1 cellular context compared by ENCODE assay signal in genomic region chr12:4991373-4991772, GRCh38.
TF ChIP-seq lines count a peak whose summit lies in the region.

No MANE protein-coding gene starts in this region.

TF ChIP-seq in HepG2, 621 proteins besides CTCF, POLR2A, EP300 and RAD21:
- TF ChIP-seq ZBTB4 (CRISPR knock-in tag; IDR thresholded peaks at IDR 0.05; ENCODE audit: borderline replicate concordance) (no peak), USF2 (IDR thresholded peaks at IDR 0.05; ENCODE audit: low read depth, low read length) (peak; percentile 64; the same call in 1 of the 2 replicates), USF2 (CRISPR knock-in tag; IDR thresholded peaks at IDR 0.05; ENCODE audit: borderline replicate concordance) (no peak), ZNF576 (CRISPR knock-in tag; IDR thresholded peaks at IDR 0.05) (no peak), RAD51 (IDR thresholded peaks at IDR 0.05; ENCODE audit: borderline replicate concordance) (peak; percentile 82), SAP130 (CRISPR knock-in tag; IDR thresholded peaks at IDR 0.05; ENCODE audit: low read depth) (no peak)
